In genomic region chr19:13890136-13890535, GRCh38 we compare ENCODE assay signal across 1 cellular context.
TF ChIP-seq lines count a peak whose summit lies in the region.

No MANE protein-coding gene starts in this region.

TF ChIP-seq in H1, 55 proteins besides CTCF, POLR2A, EP300 and RAD21:
- TF ChIP-seq TCF12 (IDR thresholded peaks at IDR 0.05; ENCODE audit: low read depth, low read length), result no peak
- TF ChIP-seq TAF7 (optimal IDR thresholded peaks at IDR 0.05; ENCODE audit: borderline replicate concordance, low read depth, low read length), result no peak
- no peak for TF ChIP-seq USF2 (IDR thresholded peaks at IDR 0.05; ENCODE audit: low read length)
- no peak for TF ChIP-seq CEBPB (IDR thresholded peaks at IDR 0.05; ENCODE audit: low read depth, low read length)
- TF ChIP-seq FOSL1 (IDR thresholded peaks at IDR 0.05; ENCODE audit: insufficient read depth, low read depth, low read length), result no peak
